ENCODE assay signal across 11 cellular contexts in the genomic region with DNA sequence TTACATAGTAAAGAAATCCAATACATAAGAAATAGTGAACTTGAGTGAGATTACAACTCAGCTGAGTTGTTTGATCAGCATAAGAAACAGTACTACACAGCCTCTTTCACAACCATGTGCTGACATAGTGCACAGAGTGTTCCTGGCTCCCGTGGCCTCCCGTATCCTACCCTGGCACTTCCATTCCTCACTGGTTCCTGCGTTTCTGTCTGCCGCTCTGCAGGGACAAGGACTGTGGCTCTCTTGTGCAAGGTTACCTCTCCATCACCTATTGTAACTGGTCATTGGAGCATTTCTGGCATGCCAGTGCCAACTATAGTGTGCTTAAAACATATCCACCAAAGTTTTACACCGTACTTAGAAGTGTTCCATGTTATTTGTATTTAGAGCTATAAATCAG. TPM values are rescaled to one million over a fixed set of nuclear protein-coding genes. Genes with fewer than 3 reads are reported as not detected.
DNase-seq lines count a peak whose midpoint lies in the region; ATAC-seq and TF ChIP-seq lines count a peak whose summit lies in the region.
"Had no signal": no experiment of that assay in that cellular context is flagged by ENCODE, and none has a peak within 500 bp of the region (broad histone marks: within the 10 kb centered on the region; RNA-seq: fewer than 3 reads in every experiment).

No MANE protein-coding gene starts in this region.

- no peak overlapping the region for H3K27ac Mint-ChIP-seq in CD4-positive, alpha-beta T cell

- no peaks in the 10 kb centered on the region for H3K36me3 ChIP-seq in heart left ventricle
- no peaks in the 10 kb centered on the region for H3K36me3 ChIP-seq in sigmoid colon
- H3K36me3 ChIP-seq: spleen had no signal

- H3K27ac ChIP-seq in VCaP (peak overlapping the region; percentile 91), heart left ventricle (peak overlapping the region in 1 of 12 donors; percentile 1), sigmoid colon (peak overlapping the region in 3 of 4 donors; percentile 39 to 65 (median 64))
- H3K27ac ChIP-seq in CD4-positive, alpha-beta T cell (ENCODE audit: low read depth, low read length): no peak overlapping the region

- DNase-seq in HuH-7 (ENCODE audit: low spot score): peak; percentile 12
- no peak for DNase-seq in heart left ventricle
- DNase-seq in sigmoid colon: peak; percentile 82
- DNase-seq in GDM1 (lab: John Stamatoyannopoulos, UW): no peak
- DNase-seq in activated gamma-delta T cell treated with Interleukin-2 at 50 U/mL for 16 hours: no peak
- DNase-seq in retina: no peak
- no peak for DNase-seq in CD4-positive, alpha-beta T cell
- DNase-seq: effector CD4-positive, alpha-beta T cell; SIG-M5; spleen had no signal

- CTCF ChIA-PET in CD4-positive, alpha-beta T cell (lab: Charles Lee): interaction anchor here (0.6 to 2.4 kb wide), 14 partner anchors 9 to 682 kb away, joined by 3 to 19 read pairs (median 5); no protein-coding TSS in a partner anchor

- peaks cover 0 to 4% (median 0%) of the 10 kb centered on the region in 12 donors for H3K4me1 ChIP-seq in heart left ventricle
- peaks cover 0 to 25% (median 23%) of the 10 kb centered on the region in 4 donors for H3K4me1 ChIP-seq in sigmoid colon

- peak; percentile 61 to 90 (median 86) for ATAC-seq in heart left ventricle
- ATAC-seq in CD4-positive, alpha-beta T cell (ENCODE audit: poor library complexity): no peak

- H3K9me3 ChIP-seq in heart left ventricle: no peaks in the 10 kb centered on the region
- no peaks in the 10 kb centered on the region for H3K9me3 ChIP-seq in sigmoid colon
- no peaks in the 10 kb centered on the region for H3K9me3 ChIP-seq in CD4-positive, alpha-beta T cell (ENCODE audit: control insufficient read depth, low read length)
- H3K9me3 ChIP-seq: spleen had no signal

- H3K4me3 ChIP-seq in heart left ventricle: no peak overlapping the region
- H3K4me3 ChIP-seq in sigmoid colon: no peak overlapping the region
- H3K4me3 ChIP-seq: spleen had no signal

- TF ChIP-seq CTCF in VCaP (conservative IDR thresholded peaks at IDR 0.05) (no peak), heart left ventricle (IDR thresholded peaks at IDR 0.05) (no peak), sigmoid colon (IDR thresholded peaks at IDR 0.05) (no peak)
- TF ChIP-seq CTCF in CD4-positive, alpha-beta T cell (IDR thresholded peaks at IDR 0.05): no peak

- intact Hi-C loops in heart left ventricle (cut with DNase I): loop anchor here (2.0 to 10.0 kb wide), 15 partner anchors 274 to 654 kb away; no protein-coding TSS in a partner anchor
- intact Hi-C loops in sigmoid colon (cut with DNase I): loop anchor here (2.0 to 10.0 kb wide), 5 partner anchors 34 to 654 kb away; no protein-coding TSS in a partner anchor
- intact Hi-C loops in CD4-positive, alpha-beta T cell (cut with DNase I, micrococcal nuclease): loop anchor here (1.0 to 10.0 kb wide), 4 partner anchors 159 to 622 kb away; no protein-coding TSS in a partner anchor

- TF ChIP-seq EP300 in sigmoid colon (IDR thresholded peaks at IDR 0.05): peak in 2 of 4 donors; percentile 37 to 77

- H3K4me3 Mint-ChIP-seq in CD4-positive, alpha-beta T cell: no peak overlapping the region

- TF ChIP-seq POLR2A in heart left ventricle (IDR thresholded peaks at IDR 0.05) (no peak), sigmoid colon (IDR thresholded peaks at IDR 0.05) (no peak)

- no peaks in the 10 kb centered on the region for H3K9me3 Mint-ChIP-seq in CD4-positive, alpha-beta T cell

- H3K27me3 Mint-ChIP-seq in CD4-positive, alpha-beta T cell: no peaks in the 10 kb centered on the region

- 48 to 59% (median 49%) methylated on average over 5 of the region's 5 CpGs for WGBS in heart left ventricle, 4 donors
- 53 to 77% methylated on average over 5 of the region's 5 CpGs for WGBS in sigmoid colon, 2 donors

- no peaks in the 10 kb centered on the region for H3K27me3 ChIP-seq in heart left ventricle
- H3K27me3 ChIP-seq in sigmoid colon: no peaks in the 10 kb centered on the region
- H3K27me3 ChIP-seq in CD4-positive, alpha-beta T cell (ENCODE audit: control insufficient read depth, insufficient read depth, low read length): no peaks in the 10 kb centered on the region
- H3K27me3 ChIP-seq: spleen had no signal

- POLR2A ChIA-PET in CD4-positive, alpha-beta T cell (lab: Charles Lee): interaction anchor here (0.6 to 1.9 kb wide), 10 partner anchors 47 to 654 kb away, joined by 3 to 14 read pairs (median 6); partner anchors contain the start of gene AMIGO2

- H3K4me1 Mint-ChIP-seq in CD4-positive, alpha-beta T cell (ENCODE audit: low read depth): peaks cover 19% of the 10 kb centered on the region

- H3K36me3 Mint-ChIP-seq in CD4-positive, alpha-beta T cell (ENCODE audit: low read depth): no peaks in the 10 kb centered on the region

RNA-seq across cellular contexts. Expression of gene PCED1B, which starts 46.3 kb away (rescaled TPM):
- total RNA-seq in heart left ventricle (1 to 10 TPM in 2 of 9 donors, under 1 TPM in 5, not detected in 2; 0.39 to 9.5 (median 0.81) TPM), sigmoid colon (10 to 100 TPM in 1 of 4 donors, 1 to 10 TPM in 3; 3.0 to 11.9 (median 7.3) TPM)
- polyA plus RNA-seq in heart left ventricle (under 1 TPM; 0.55 to 0.72 TPM), sigmoid colon (1 to 10 TPM; 1.2 to 5.8 (median 1.8) TPM)
- 10 to 100 TPM; 18.7 to 20.0 TPM for total RNA-seq in CD4-positive, alpha-beta T cell

RNA-seq across cellular contexts. Expression of gene AMIGO2, which starts 46.7 kb away (rescaled TPM):
- total RNA-seq in heart left ventricle (1 to 10 TPM in 8 of 9 donors, under 1 TPM in 1; 0.77 to 3.0 (median 1.5) TPM), sigmoid colon (10 to 100 TPM; 33.2 to 68.1 (median 60.5) TPM)
- polyA plus RNA-seq in heart left ventricle (1 to 10 TPM; 1.4 to 1.5 TPM), sigmoid colon (1 to 10 TPM in 2 of 3 donors, under 1 TPM in 1; 0.46 to 5.3 (median 2.4) TPM)
- 10 to 100 TPM in 1 of 2 experiments, 1 to 10 TPM in 1; 9.7 to 10.1 TPM for total RNA-seq in CD4-positive, alpha-beta T cell

Comparison
In these comparisons a context has a peak if more than half of its experiments do, and no peak if none do; other contexts are left out.
1. DNase-seq: peak in HuH-7 (single experiment) and sigmoid colon (single experiment); none in heart left ventricle (0 of 5), GDM1 (single experiment), activated gamma-delta T cell treated with Interleukin-2 at 50 U/mL for 16 hours (single experiment), retina (single experiment) and CD4-positive, alpha-beta T cell (0 of 10).